ENCODE assay signal across 15 cellular contexts in the genomic region with DNA sequence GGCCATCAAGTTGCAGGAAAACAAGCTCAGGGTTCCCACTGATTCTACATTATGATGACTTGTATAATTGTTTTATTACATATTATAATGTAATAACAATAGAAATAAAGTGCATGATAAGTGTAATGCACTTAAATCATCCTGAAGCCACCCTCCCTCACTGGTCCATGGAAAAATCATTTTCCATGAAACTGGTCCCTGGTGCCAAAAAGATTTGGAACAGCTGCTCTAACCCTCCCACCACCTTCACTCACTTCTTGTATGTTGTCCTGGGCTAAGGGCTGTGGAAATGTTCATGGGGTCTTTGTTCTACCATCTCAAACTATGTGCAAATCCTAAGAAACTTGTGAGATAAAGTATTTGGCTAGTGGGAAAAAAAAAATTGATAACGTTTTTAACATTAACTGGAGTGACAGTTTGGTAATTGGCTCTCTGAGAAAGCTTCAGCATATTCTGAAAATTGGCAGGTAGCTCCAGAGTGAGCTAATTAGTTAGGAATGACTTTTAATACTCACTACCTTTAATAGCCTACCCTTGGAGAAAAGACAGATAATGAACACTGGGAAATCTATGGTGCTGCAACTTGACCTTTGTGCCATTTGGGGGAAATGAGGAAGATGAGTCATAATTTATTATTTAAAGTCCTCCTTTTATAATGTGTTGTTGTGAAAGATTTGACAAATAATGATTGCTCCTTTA.
DNase-seq lines count a peak whose midpoint lies in the region; ATAC-seq and TF ChIP-seq lines count a peak whose summit lies in the region.
"Had no signal": no experiment of that assay in that cellular context is flagged by ENCODE, and none has a peak within 500 bp of the region (broad histone marks: within the 10 kb centered on the region; RNA-seq: fewer than 3 reads in every experiment).

No MANE protein-coding gene starts in this region.

- H3K9me3 ChIP-seq in spleen (no peaks in the 10 kb centered on the region), prostate gland (no peaks in the 10 kb centered on the region)
- H3K9me3 ChIP-seq: tibial artery had no signal

- H3K27ac ChIP-seq in spleen = no peak overlapping the region
- H3K27ac ChIP-seq in prostate gland = no peak overlapping the region
- H3K27ac ChIP-seq: tibial artery had no signal

- no peak overlapping the region for H3K4me3 ChIP-seq in spleen
- H3K4me3 ChIP-seq in prostate gland = no peak overlapping the region
- H3K4me3 ChIP-seq: tibial artery had no signal

- intact Hi-C loops in spleen (cut with DNase I; ENCODE audit: low total_unique reads) (no loop called here), prostate gland (cut with DNase I) (loop anchor here (10.0 kb wide), 1 partner anchor 64 kb away; no protein-coding TSS in a partner anchor)

- DNase-seq in DMS79 treated with DMSO at 0.1 percent for 48 hours (lab: John Stamatoyannopoulos, UW) (peak; percentile 59), DMS79 (lab: John Stamatoyannopoulos, UW) (no peak), NCI-H1105 treated with DMSO at 0.1 percent for 48 hours (lab: John Stamatoyannopoulos, UW) (peak; percentile 79), renal cortical epithelial cell (ENCODE audit: low read depth) (peak; percentile 86), spleen (no peak), prostate gland (ENCODE audit: low spot score) (no peak)
- DNase-seq: activated CD4-positive, alpha-beta T cell treated with anti-CD3 and anti-CD28 coated beads, Interleukin-2, amount 10 ng/mL, durations not matched to agents 24 days and 14 days; hippocampal formation; KG1; NCI-H2029; stimulated activated CD4-positive, alpha-beta T cell treated with anti-CD3 and anti-CD28 coated beads, Interleukin-12 subunit alpha, Interleukin-12 subunit beta, amount 100 ng/mL, for 4 hours; T-helper 17 cell; tibial artery had no signal

- TF ChIP-seq POLR2A in spleen (IDR thresholded peaks at IDR 0.05) (no peak), prostate gland (IDR thresholded peaks at IDR 0.05) (no peak)

- ATAC-seq in esophagus mucosa (peak; percentile 62), GM21423 (IDR thresholded peaks at IDR 0.05; ENCODE audit: unreplicated experiment) (no peak)
- ATAC-seq: T-helper 17 cell had no signal

- H3K4me1 ChIP-seq in spleen = no peaks in the 10 kb centered on the region
- no peaks in the 10 kb centered on the region for H3K4me1 ChIP-seq in prostate gland (replicated peaks)

- TF ChIP-seq CTCF in spleen (IDR thresholded peaks at IDR 0.05 in 8 of 11, conservative IDR thresholded peaks at IDR 0.05 in 3 of 11) (no peak), prostate gland (IDR thresholded peaks at IDR 0.05) (no peak)

- H3K36me3 ChIP-seq in spleen (no peaks in the 10 kb centered on the region), prostate gland (no peaks in the 10 kb centered on the region)

- no peaks in the 10 kb centered on the region for H3K27me3 ChIP-seq in spleen (replicated peaks in 1 of 7)
- H3K27me3 ChIP-seq in prostate gland (replicated peaks; ENCODE audit: insufficient read depth) = no peaks in the 10 kb centered on the region
- H3K27me3 ChIP-seq: tibial artery had no signal

- WGBS in spleen, 5 donors = 27 to 61% (median 53%) methylated on average over 1 of the region's 1 CpG
- 15% methylated on average over 1 of the region's 1 CpG for WGBS in prostate gland

Comparison
In these comparisons a context has a peak if more than half of its experiments do, and no peak if none do; other contexts are left out.
1. DNase-seq: peak in DMS79 treated with DMSO at 0.1 percent for 48 hours (single experiment), NCI-H1105 treated with DMSO at 0.1 percent for 48 hours (single experiment) and renal cortical epithelial cell (single experiment); none in DMS79 (single experiment), spleen (single experiment) and prostate gland (single experiment).